Comparison of ENCODE assay signal across 9 cellular contexts in genomic region chr15:81995084-81995483, GRCh38. TPM values are rescaled to one million over a fixed set of nuclear protein-coding genes. Genes with fewer than 3 reads are reported as not detected.
DNase-seq lines count a peak whose midpoint lies in the region; ATAC-seq and TF ChIP-seq lines count a peak whose summit lies in the region.
"Not testable (repeated sequence)": the region's sequence is repeated elsewhere in the genome, so short reads cannot be mapped to it uniquely, and the experiment has no call there.
"Had no signal": no experiment of that assay in that cellular context is flagged by ENCODE, and none has a peak within 500 bp of the region (broad histone marks: within the 10 kb centered on the region; RNA-seq: fewer than 3 reads in every experiment).

No MANE protein-coding gene starts in this region.

- not testable (repeated sequence) for H3K4ac ChIP-seq in mesendoderm (ENCODE audit: low read depth, low read length)

- not testable (repeated sequence) for H2AK5ac ChIP-seq in mesendoderm (ENCODE audit: low read length)

- RAD21 ChIA-PET in HCT116 (lab: Charles Lee; ENCODE audit: low non-redundant PET in 1 of 2, low total read pairs in 2 of 2, uncharacterized antibody in 2 of 2, unreplicated experiment in 2 of 2) = not testable (repeated sequence)

- intact Hi-C loops in A673 (cut with micrococcal nuclease; ENCODE audit: unreplicated experiment); HCT116 (cut with micrococcal nuclease); activated CD8-positive, alpha-beta T cell treated with anti-CD3 and anti-CD28 coated beads for 36 hours (cut with micrococcal nuclease): not testable (repeated sequence)

- not testable (repeated sequence) for DNase-seq in A673 (ENCODE audit: low spot score); HCT116 (ENCODE audit: low read depth, low spot score); activated CD8-positive, alpha-beta T cell treated with anti-CD3 and anti-CD28 coated beads for 36 hours; cardiac muscle cell (ENCODE audit: low read depth in 1 of 2, low spot score in 1 of 2); osteocyte (ENCODE audit: extremely low spot score, unreplicated experiment)
- peak; percentile 3 for DNase-seq in NCI-H774 (lab: John Stamatoyannopoulos, UW)
- DNase-seq in central memory CD4-positive, alpha-beta T cell = peak; percentile 5
- DNase-seq in mesendoderm = peak; percentile 6

- H3K9ac ChIP-seq in HCT116 (ENCODE audit: low read length); mesendoderm (ENCODE audit: low read length): not testable (repeated sequence)

- not testable (repeated sequence) for H2BK120ac ChIP-seq in mesendoderm (ENCODE audit: low read depth, low read length)

- not testable (repeated sequence) for H3K27me3 ChIP-seq in A673 (replicated peaks; ENCODE audit: insufficient read depth, low read depth, low read length, poor library complexity); HCT116 (ENCODE audit: insufficient read depth, low read length); cardiac muscle cell; mesendoderm (ENCODE audit: insufficient read depth, low read length, poor library complexity)

- not testable (repeated sequence) for H3K36me3 ChIP-seq in A673 (ENCODE audit: insufficient read depth, low read length, poor library complexity, severe bottlenecking); HCT116 (ENCODE audit: control insufficient read depth in 1 of 2, insufficient read depth in 2 of 2, low read length in 2 of 2); cardiac muscle cell; mesendoderm (ENCODE audit: control insufficient read depth, insufficient read depth, low read length)

- not testable (repeated sequence) for BruUV-seq in A673 (replicated peaks; lab: Mats Ljungman, UMichigan)
- BruUV-seq in HCT116 (replicated peaks; lab: Mats Ljungman, UMichigan) = TSS peak; percentile 43

- H3K79me2 ChIP-seq in HCT116 (ENCODE audit: insufficient read depth, low read length); mesendoderm (ENCODE audit: control insufficient read depth, insufficient read depth, low read length): not testable (repeated sequence)

- H3K4me2 ChIP-seq in HCT116 (ENCODE audit: low read length); mesendoderm (ENCODE audit: low read length): not testable (repeated sequence)

- H4K20me1 ChIP-seq in HCT116 (ENCODE audit: insufficient read depth) = not testable (repeated sequence)

- H3K4me1 ChIP-seq in A673 (ENCODE audit: insufficient read depth, low read length, poor library complexity, severe bottlenecking); HCT116 (ENCODE audit: control insufficient read depth in 1 of 2, insufficient read depth in 2 of 2, low read length in 2 of 2); cardiac muscle cell (ENCODE audit: low read depth); mesendoderm (ENCODE audit: control insufficient read depth, low read depth, low read length): not testable (repeated sequence)

- H3K9me2 ChIP-seq in HCT116 (ENCODE audit: insufficient read depth) = not testable (repeated sequence)

- H3K4me3 ChIP-seq in A673 (ENCODE audit: low read depth, low read length, poor library complexity, severe bottlenecking) (peak overlapping the region; percentile 30), cardiac muscle cell (peak overlapping the region; percentile 45)
- not testable (repeated sequence) for H3K4me3 ChIP-seq in HCT116 (replicated peaks in 1 of 2; ENCODE audit: low read depth in 1 of 2, low read length in 2 of 2); mesendoderm (ENCODE audit: low read length)

- not testable (repeated sequence) for H2AFZ ChIP-seq in HCT116 (ENCODE audit: low read depth, low read length, poor library complexity, severe bottlenecking)

- not testable (repeated sequence) for H3K27me3 Mint-ChIP-seq in activated CD8-positive, alpha-beta T cell treated with anti-CD3 and anti-CD28 coated beads for 36 hours; osteocyte (ENCODE audit: unreplicated experiment)

- CTCF ChIA-PET in A673 (lab: Charles Lee); HCT116 (lab: Charles Lee); activated CD8-positive, alpha-beta T cell treated with anti-CD3 and anti-CD28 coated beads for 36 hours (lab: Charles Lee): not testable (repeated sequence)

- ATAC-seq in HCT116; activated CD8-positive, alpha-beta T cell treated with anti-CD3 and anti-CD28 coated beads for 36 hours: not testable (repeated sequence)

- not testable (repeated sequence) for TF ChIP-seq CTCF in A673 (conservative IDR thresholded peaks at IDR 0.05; ENCODE audit: low read depth, low read length); HCT116 (IDR thresholded peaks at IDR 0.05 in 2 of 3, conservative IDR thresholded peaks at IDR 0.05 in 1 of 3; ENCODE audit: borderline replicate concordance in 1 of 3, insufficient read depth in 1 of 3, low read depth in 2 of 3, low read length in 2 of 3); activated CD8-positive, alpha-beta T cell treated with anti-CD3 and anti-CD28 coated beads for 36 hours (IDR thresholded peaks at IDR 0.05); cardiac muscle cell (IDR thresholded peaks at IDR 0.05; ENCODE audit: low read depth, low read length); osteocyte (IDR thresholded peaks at IDR 0.05)

- not testable (repeated sequence) for H3K27ac Mint-ChIP-seq in activated CD8-positive, alpha-beta T cell treated with anti-CD3 and anti-CD28 coated beads for 36 hours
- peak overlapping the region; percentile 93 for H3K27ac Mint-ChIP-seq in osteocyte (ENCODE audit: unreplicated experiment)

- not testable (repeated sequence) for H3K4me1 Mint-ChIP-seq in activated CD8-positive, alpha-beta T cell treated with anti-CD3 and anti-CD28 coated beads for 36 hours (ENCODE audit: low read depth)
- peaks cover 15% of the 10 kb centered on the region for H3K4me1 Mint-ChIP-seq in osteocyte (ENCODE audit: unreplicated experiment)

- not testable (repeated sequence) for TF ChIP-seq RAD21 in HCT116 (IDR thresholded peaks at IDR 0.05; ENCODE audit: low read depth)

- not testable (repeated sequence) for H3K27ac ChIP-seq in A673 (ENCODE audit: low read depth, low read length, poor library complexity, severe bottlenecking); HCT116 (ENCODE audit: low read depth, low read length); mesendoderm (ENCODE audit: low read depth, low read length)
- peak overlapping the region; percentile 69 for H3K27ac ChIP-seq in cardiac muscle cell

- not testable (repeated sequence) for H3K23ac ChIP-seq in mesendoderm (ENCODE audit: low read length)

- H2BK15ac ChIP-seq in mesendoderm (replicated peaks; ENCODE audit: low read depth) = not testable (repeated sequence)

- H3K79me1 ChIP-seq in mesendoderm (ENCODE audit: low read length) = not testable (repeated sequence)

- no CpG with 5 or more reads among the region's 22 CpGs for WGBS in mesendoderm (ENCODE audit: extremely low coverage, insufficient coverage, low lambda C conversion rate)

- H3K36me3 Mint-ChIP-seq in activated CD8-positive, alpha-beta T cell treated with anti-CD3 and anti-CD28 coated beads for 36 hours (ENCODE audit: low read depth) = not testable (repeated sequence)
- H3K36me3 Mint-ChIP-seq in osteocyte (ENCODE audit: unreplicated experiment) = peaks cover 32% of the 10 kb centered on the region

- not testable (repeated sequence) for TF ChIP-seq POLR2A in HCT116 (IDR thresholded peaks at IDR 0.05; ENCODE audit: borderline replicate concordance, extremely low read depth, insufficient read depth, insufficient read length)

- H3K56ac ChIP-seq in mesendoderm (ENCODE audit: low read length) = peak overlapping the region; percentile 56

- peak overlapping the region; percentile 40 for H3K4me3 Mint-ChIP-seq in activated CD8-positive, alpha-beta T cell treated with anti-CD3 and anti-CD28 coated beads for 36 hours
- peak overlapping the region; percentile 87 for H3K4me3 Mint-ChIP-seq in osteocyte (ENCODE audit: unreplicated experiment)

- H3K9me3 Mint-ChIP-seq in activated CD8-positive, alpha-beta T cell treated with anti-CD3 and anti-CD28 coated beads for 36 hours = peaks cover 15% of the 10 kb centered on the region
- H3K9me3 Mint-ChIP-seq in osteocyte (ENCODE audit: unreplicated experiment) = peaks cover 27% of the 10 kb centered on the region

- not testable (repeated sequence) for H2BK5ac ChIP-seq in mesendoderm (ENCODE audit: low read length)

- not testable (repeated sequence) for H3K9me3 ChIP-seq in A673 (ENCODE audit: low read depth, low read length, poor library complexity, severe bottlenecking); HCT116 (ENCODE audit: control insufficient read depth in 1 of 2, insufficient read depth in 1 of 2, low read depth in 1 of 2, low read length in 2 of 2); cardiac muscle cell (ENCODE audit: low read depth)

- H4K5ac ChIP-seq in mesendoderm (ENCODE audit: low read length) = not testable (repeated sequence)

- H4K8ac ChIP-seq in mesendoderm (ENCODE audit: low read depth, low read length) = not testable (repeated sequence)

- not testable (repeated sequence) for H3K18ac ChIP-seq in mesendoderm (ENCODE audit: low read length)

- POLR2A ChIA-PET in A673 (lab: Charles Lee; ENCODE audit: low non-redundant PET); HCT116 (lab: Charles Lee); activated CD8-positive, alpha-beta T cell treated with anti-CD3 and anti-CD28 coated beads for 36 hours (lab: Charles Lee): not testable (repeated sequence)

RNA-seq across cellular contexts. Expression of gene MEX3B, which starts 50.7 kb away (rescaled TPM):
- 5.5 and 6.9 TPM in 2 replicates for total RNA-seq in A673 (2021)
- 1.9 TPM for total RNA-seq in HCT116 (2021; ENCODE audit: unreplicated experiment)
- 0.41 and 0.61 TPM in 2 replicates for polyA plus RNA-seq in HCT116 (2012)
- under 1 TPM; 0.69 to 0.99 TPM for total RNA-seq in activated CD8-positive, alpha-beta T cell treated with anti-CD3 and anti-CD28 coated beads for 36 hours
- 12.4 and 12.7 TPM in 2 replicates for total RNA-seq in cardiac muscle cell
- 2.4 and 3.8 TPM in 2 replicates for polyA plus RNA-seq in cardiac muscle cell
- polyA plus RNA-seq in mesendoderm (2013, experiment 1 of 2) = 3.3 TPM
- polyA plus RNA-seq in mesendoderm (2013, experiment 2 of 2) = 4.0 TPM
- total RNA-seq in osteocyte = 22.7 and 24.5 TPM in 2 replicates
- polyA plus RNA-seq: IgD-negative memory B cell had no signal
